In the genomic region with DNA sequence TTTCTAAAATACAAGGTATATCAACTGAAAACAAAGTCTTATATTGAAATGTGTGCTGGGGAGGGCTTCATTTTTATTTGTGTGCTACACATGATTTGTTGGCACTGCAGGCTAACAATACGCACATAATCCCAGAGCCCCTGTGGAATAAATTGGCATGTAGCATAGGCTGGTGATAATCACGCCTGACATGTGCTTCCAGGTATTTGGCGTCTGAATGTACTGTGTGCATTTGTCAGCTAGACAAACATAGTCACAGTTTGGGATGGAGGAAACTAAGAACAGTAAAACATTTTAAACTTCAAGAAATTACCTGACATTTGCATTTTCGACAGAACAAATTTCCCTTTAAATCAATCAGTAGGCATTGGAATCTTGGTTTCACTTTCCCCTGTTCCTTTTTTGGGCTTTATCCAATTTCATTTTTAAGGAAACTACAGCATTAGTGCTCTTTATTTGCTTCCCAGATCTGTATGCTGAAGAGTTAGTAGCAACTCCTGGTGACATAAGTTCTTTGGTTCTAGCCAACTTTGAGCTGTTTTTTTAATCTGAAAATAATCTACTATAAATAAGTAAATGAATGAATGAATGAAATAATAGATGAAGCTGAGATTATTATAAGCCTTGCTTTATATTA, we compare ENCODE assay signal across 2 cellular contexts.
TF ChIP-seq lines count a peak whose summit lies in the region.

No MANE protein-coding gene starts in this region.

TF ChIP-seq in liver, 16 proteins besides CTCF, POLR2A, EP300 and RAD21:
- TF ChIP-seq EGR1 (IDR thresholded peaks at IDR 0.05; ENCODE audit: low read depth in 2 of 2), result no peak

TF ChIP-seq in HepG2, 621 proteins besides CTCF, POLR2A, EP300 and RAD21:
- TF ChIP-seq ZNF343 (CRISPR knock-in tag; IDR thresholded peaks at IDR 0.05) (no peak), PHB2 (IDR thresholded peaks at IDR 0.05; ENCODE audit: partially characterized antibody) (no peak), ZBTB1 (CRISPR knock-in tag; IDR thresholded peaks at IDR 0.05; ENCODE audit: borderline replicate concordance) (no peak), KDM3A (CRISPR knock-in tag; IDR thresholded peaks at IDR 0.05; ENCODE audit: low read depth) (no peak)
- TF ChIP-seq, protein P1, sequence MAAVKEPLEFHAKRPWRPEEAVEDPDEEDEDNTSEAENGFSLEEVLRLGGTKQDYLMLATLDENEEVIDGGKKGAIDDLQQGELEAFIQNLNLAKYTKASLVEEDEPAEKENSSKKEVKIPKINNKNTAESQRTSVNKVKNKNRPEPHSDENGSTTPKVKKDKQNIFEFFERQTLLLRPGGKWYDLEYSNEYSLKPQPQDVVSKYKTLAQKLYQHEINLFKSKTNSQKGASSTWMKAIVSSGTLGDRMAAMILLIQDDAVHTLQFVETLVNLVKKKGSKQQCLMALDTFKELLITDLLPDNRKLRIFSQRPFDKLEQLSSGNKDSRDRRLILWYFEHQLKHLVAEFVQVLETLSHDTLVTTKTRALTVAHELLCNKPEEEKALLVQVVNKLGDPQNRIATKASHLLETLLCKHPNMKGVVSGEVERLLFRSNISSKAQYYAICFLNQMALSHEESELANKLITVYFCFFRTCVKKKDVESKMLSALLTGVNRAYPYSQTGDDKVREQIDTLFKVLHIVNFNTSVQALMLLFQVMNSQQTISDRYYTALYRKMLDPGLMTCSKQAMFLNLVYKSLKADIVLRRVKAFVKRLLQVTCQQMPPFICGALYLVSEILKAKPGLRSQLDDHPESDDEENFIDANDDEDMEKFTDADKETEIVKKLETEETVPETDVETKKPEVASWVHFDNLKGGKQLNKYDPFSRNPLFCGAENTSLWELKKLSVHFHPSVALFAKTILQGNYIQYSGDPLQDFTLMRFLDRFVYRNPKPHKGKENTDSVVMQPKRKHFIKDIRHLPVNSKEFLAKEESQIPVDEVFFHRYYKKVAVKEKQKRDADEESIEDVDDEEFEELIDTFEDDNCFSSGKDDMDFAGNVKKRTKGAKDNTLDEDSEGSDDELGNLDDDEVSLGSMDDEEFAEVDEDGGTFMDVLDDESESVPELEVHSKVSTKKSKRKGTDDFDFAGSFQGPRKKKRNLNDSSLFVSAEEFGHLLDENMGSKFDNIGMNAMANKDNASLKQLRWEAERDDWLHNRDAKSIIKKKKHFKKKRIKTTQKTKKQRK (IDR thresholded peaks at IDR 0.05; ENCODE audit: low read length), result no peak
TF ChIP-seq in HepG2: peak in this region for 0.
